1 cellular context compared by ENCODE assay signal in the genomic region with DNA sequence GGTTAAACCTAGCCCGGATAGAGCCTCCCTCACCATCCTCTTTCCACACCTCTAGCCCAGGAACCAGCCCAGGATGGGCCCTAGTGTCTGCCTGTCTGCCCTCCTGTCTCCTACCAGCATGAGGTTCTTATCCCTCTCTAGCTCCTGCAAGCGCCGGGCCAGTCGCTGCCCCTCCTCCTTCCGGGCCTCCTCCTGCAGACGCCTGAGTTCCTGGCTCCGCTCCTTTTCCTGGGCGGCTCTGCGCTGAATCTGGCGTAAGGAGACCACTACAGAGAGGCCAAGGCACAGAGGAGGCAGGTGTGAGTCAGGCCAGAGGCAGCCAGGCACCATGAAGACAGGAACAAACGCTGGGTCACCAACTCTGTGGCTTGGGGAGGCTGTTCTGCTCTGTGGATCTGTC.
TF ChIP-seq lines count a peak whose summit lies in the region.

No MANE protein-coding gene starts in this region.

TF ChIP-seq in HEK293T, 16 proteins besides CTCF, POLR2A, EP300 and RAD21 (continued from another document):
- TF ChIP-seq PKNOX1 (IDR thresholded peaks at IDR 0.05) (no peak), HDGF (IDR thresholded peaks at IDR 0.05; ENCODE audit: borderline replicate concordance) (no peak), CTBP1 (IDR thresholded peaks at IDR 0.05; ENCODE audit: borderline replicate concordance) (no peak)
TF ChIP-seq in HEK293T: peak in this region for 0.
